Comparison of ENCODE assay signal across 15 cellular contexts in genomic region chr1:53392460-53392859, GRCh38.
DNase-seq lines count a peak whose midpoint lies in the region; ATAC-seq, FAIRE-seq and TF ChIP-seq lines count a peak whose summit lies in the region.
"Had no signal": no experiment of that assay in that cellular context is flagged by ENCODE, and none has a peak within 500 bp of the region (broad histone marks: within the 10 kb centered on the region; RNA-seq: fewer than 3 reads in every experiment).

No MANE protein-coding gene starts in this region.

- no peaks in the 10 kb centered on the region for H3K79me2 ChIP-seq in H1 (ENCODE audit: control insufficient read depth in 1 of 2, insufficient read depth in 2 of 2, low read length in 2 of 2)

- no peak for ATAC-seq in body of pancreas

- H3K79me1 ChIP-seq in H1 (ENCODE audit: low read depth, low read length), result no peaks in the 10 kb centered on the region

- 0 out of 2 replicates have a peak overlapping the region, but pooled peaks have one; percentile 2 for H2BK15ac ChIP-seq in H1 (ENCODE audit: low read length)

- TF ChIP-seq CTCF in GM06990 (IDR thresholded peaks at IDR 0.05; ENCODE audit: insufficient read depth, low read length, poor library complexity, severe bottlenecking) (peak; percentile 11), HFFc6 (IDR thresholded peaks at IDR 0.05) (peak; percentile 31; the same call in 1 of the 2 replicates), H1 (IDR thresholded peaks at IDR 0.05; ENCODE audit: control extremely low read depth in 1 of 3, insufficient read depth in 1 of 3, low read depth in 1 of 3, low read length in 3 of 3) (no peak), RWPE1 (conservative IDR thresholded peaks at IDR 0.05; ENCODE audit: low read depth) (no peak), body of pancreas (IDR thresholded peaks at IDR 0.05) (no peak)

- H3K36me3 Mint-ChIP-seq in HFFc6 (ENCODE audit: low read depth), result no peaks in the 10 kb centered on the region
- H3K36me3 Mint-ChIP-seq in activated CD4-positive, alpha-beta T cell treated with anti-CD3 and anti-CD28 coated beads, Interleukin-2, amount 10 ng/mL, durations not matched to agents 24 days and 14 days (ENCODE audit: low read depth), result no peaks in the 10 kb centered on the region

- H3K4me2 ChIP-seq in H1 (ENCODE audit: insufficient read depth in 1 of 2, low read depth in 2 of 2, low read length in 2 of 2), result no peak overlapping the region

- H3K9me3 ChIP-seq in H1 (ENCODE audit: insufficient read depth in 2 of 2, low read depth in 1 of 2, low read length in 1 of 2) (no peaks in the 10 kb centered on the region), body of pancreas (no peaks in the 10 kb centered on the region)

- DNase-seq in GM06990 (ENCODE audit: extremely low read depth, insufficient read length) (no peak), HFFc6 (no peak), H1 (ENCODE audit: low read depth in 1 of 2, low spot score in 2 of 2) (no peak), posterior vena cava (ENCODE audit: low spot score) (peak; percentile 72), RWPE1 (ENCODE audit: low spot score) (no peak), body of pancreas (no peak)
- DNase-seq in activated CD4-positive, alpha-beta T cell treated with anti-CD3 and anti-CD28 coated beads, Interleukin-2, amount 10 ng/mL, durations not matched to agents 24 days and 14 days, result no peak
- DNase-seq: COR-L47, GF-D8, Karpas-422, MM.1S, NCI-H1105, NCI-H1694, NCI-H226 had no signal

- H2AFZ ChIP-seq in H1 (ENCODE audit: low read length), result no peak overlapping the region

- no peak for TF ChIP-seq RAD21 in H1 (IDR thresholded peaks at IDR 0.05 in 1 of 2, conservative IDR thresholded peaks at IDR 0.05 in 1 of 2; ENCODE audit: low read depth in 2 of 2, low read length in 2 of 2)

- H3K4me1 ChIP-seq in H1 (replicated peaks in 1 of 4; ENCODE audit: control insufficient read depth in 3 of 4, insufficient read depth in 4 of 4, low read length in 3 of 4) (peaks cover 0 to 16% (median 8%) of the 10 kb centered on the region in 4 experiments; a peak in 5 of 7 replicates), body of pancreas (no peaks in the 10 kb centered on the region)

- no peaks in the 10 kb centered on the region; the same call in 1 of the 2 replicates for H3K36me3 ChIP-seq in GM06990 (ENCODE audit: control insufficient read depth, insufficient read depth, low read length)
- H3K36me3 ChIP-seq in H1 (ENCODE audit: control insufficient read depth in 2 of 4, insufficient read depth in 4 of 4, low read length in 3 of 4), result no peaks in the 10 kb centered on the region; a peak in 1 of 8 replicates
- H3K36me3 ChIP-seq in body of pancreas (replicated peaks in 1 of 2; ENCODE audit: insufficient read depth in 1 of 2, low read depth in 2 of 2), result no peaks in the 10 kb centered on the region

- intact Hi-C loops in posterior vena cava (cut with DNase I), result loop anchor here (2.0 kb wide), 2 partner anchors 112 to 114 kb away; no protein-coding TSS in a partner anchor
- intact Hi-C loops in body of pancreas (cut with DNase I), result no loop called here
- intact Hi-C loops in activated CD4-positive, alpha-beta T cell treated with anti-CD3 and anti-CD28 coated beads, Interleukin-2, amount 10 ng/mL, durations not matched to agents 24 days and 14 days (cut with micrococcal nuclease), result loop anchor here (2.0 to 5.0 kb wide), 3 partner anchors 20 to 100 kb away; no protein-coding TSS in a partner anchor

- 90% methylated on average over 13 of the region's 13 CpGs; no CpG with 5 or more reads in 1 of the 2 experiments for WGBS in H1 (ENCODE audit: extremely low coverage in 1 of 2, insufficient coverage in 1 of 2, insufficient read length in 1 of 2, insufficient replicate concordance in 2 of 2, low coverage in 1 of 2, low lambda C conversion rate in 2 of 2, missing lambda C conversion rate in 1 of 2), 2 experiments
- 55% methylated on average over 13 of the region's 13 CpGs for WGBS in body of pancreas, 2 donors

- no peak overlapping the region for H3K14ac ChIP-seq in H1 (ENCODE audit: insufficient read length)

- no peak for FAIRE-seq in H1 (lab: Jason Lieb, UNC)

- no peak overlapping the region for H3K4me3 Mint-ChIP-seq in HFFc6
- no peak overlapping the region for H3K4me3 Mint-ChIP-seq in activated CD4-positive, alpha-beta T cell treated with anti-CD3 and anti-CD28 coated beads, Interleukin-2, amount 10 ng/mL, durations not matched to agents 24 days and 14 days
- H3K4me3 Mint-ChIP-seq: CD14-positive monocyte had no signal

- no peak overlapping the region for H3K4me3 ChIP-seq in GM06990 (replicated peaks; ENCODE audit: low read depth, low read length)
- no peak overlapping the region for H3K4me3 ChIP-seq in H1 (ENCODE audit: extremely low read depth in 1 of 4, insufficient read depth in 2 of 4, low read depth in 3 of 4, low read length in 4 of 4)
- no peak overlapping the region for H3K4me3 ChIP-seq in body of pancreas

- no peak overlapping the region; the same call in 1 of the 2 replicates for H4K8ac ChIP-seq in H1 (ENCODE audit: extremely low read depth, insufficient read depth, low read length)

- no peak overlapping the region for H4K5ac ChIP-seq in H1 (ENCODE audit: insufficient read length, low read depth, low read length)

- H3K27ac Mint-ChIP-seq in HFFc6, result no peak overlapping the region
- no peak overlapping the region for H3K27ac Mint-ChIP-seq in activated CD4-positive, alpha-beta T cell treated with anti-CD3 and anti-CD28 coated beads, Interleukin-2, amount 10 ng/mL, durations not matched to agents 24 days and 14 days

- H3K27ac ChIP-seq in H1 (ENCODE audit: low read depth, low read length) (no peak overlapping the region), RWPE1 (no peak overlapping the region), body of pancreas (no peak overlapping the region)

- 0 out of 2 replicates have a peak overlapping the region, but pooled peaks have one; percentile 21 for H3K18ac ChIP-seq in H1 (ENCODE audit: extremely low read depth, low read length)

- H3K4me1 Mint-ChIP-seq in HFFc6 (ENCODE audit: low read depth), result peaks cover 21% of the 10 kb centered on the region
- H3K4me1 Mint-ChIP-seq in activated CD4-positive, alpha-beta T cell treated with anti-CD3 and anti-CD28 coated beads, Interleukin-2, amount 10 ng/mL, durations not matched to agents 24 days and 14 days, result peaks cover 10% of the 10 kb centered on the region

- H3K4ac ChIP-seq in H1 (replicated peaks; ENCODE audit: insufficient read length, low read depth, low read length), result no peak overlapping the region

- no peak overlapping the region for H2AK5ac ChIP-seq in H1 (ENCODE audit: low read depth, low read length)

- no peak for TF ChIP-seq EP300 in H1 (IDR thresholded peaks at IDR 0.05; ENCODE audit: borderline replicate concordance in 1 of 2, low read depth in 2 of 2, low read length in 2 of 2)

- TF ChIP-seq POLR2A in H1 (IDR thresholded peaks at IDR 0.05; ENCODE audit: control extremely low read depth in 1 of 2, low read depth in 2 of 2, low read length in 2 of 2), result no peak
- TF ChIP-seq POLR2A in body of pancreas (IDR thresholded peaks at IDR 0.05), result no peak

- H2BK20ac ChIP-seq in H1 (ENCODE audit: low read length), result 0 out of 2 replicates have a peak overlapping the region, but pooled peaks have one; percentile 26

- H3K23me2 ChIP-seq in H1 (ENCODE audit: low read depth, low read length), result no peaks in the 10 kb centered on the region

- peak overlapping the region; percentile 16; the same call in 1 of the 2 replicates for H2BK5ac ChIP-seq in H1 (ENCODE audit: low read depth, low read length)

- H2BK12ac ChIP-seq in H1 (ENCODE audit: low read depth, low read length), result 0 out of 2 replicates have a peak overlapping the region, but pooled peaks have one; percentile 40

- H4K20me1 ChIP-seq in H1 (replicated peaks in 1 of 2; ENCODE audit: control insufficient read depth in 1 of 2, insufficient read depth in 2 of 2, low read length in 2 of 2), result no peaks in the 10 kb centered on the region

- no peaks in the 10 kb centered on the region for H3K27me3 ChIP-seq in GM06990 (replicated peaks; ENCODE audit: control insufficient read depth, insufficient read depth, low read length)
- H3K27me3 ChIP-seq in H1 (replicated peaks in 1 of 4; ENCODE audit: control insufficient read depth in 3 of 4, extremely low read depth in 1 of 4, insufficient read depth in 3 of 4, low read length in 3 of 4), result no peaks in the 10 kb centered on the region; a peak in 2 of 7 replicates
- H3K27me3 ChIP-seq in body of pancreas, result no peaks in the 10 kb centered on the region

- no peaks in the 10 kb centered on the region for H3K9me3 Mint-ChIP-seq in HFFc6
- H3K9me3 Mint-ChIP-seq in activated CD4-positive, alpha-beta T cell treated with anti-CD3 and anti-CD28 coated beads, Interleukin-2, amount 10 ng/mL, durations not matched to agents 24 days and 14 days, result no peaks in the 10 kb centered on the region

- no peak overlapping the region for H3K23ac ChIP-seq in H1 (ENCODE audit: insufficient read length)

- H4K91ac ChIP-seq in H1 (replicated peaks; ENCODE audit: insufficient read length, low read length), result no peak overlapping the region

- H3K27me3 Mint-ChIP-seq in HFFc6 (ENCODE audit: insufficient read depth), result peaks cover 12% of the 10 kb centered on the region
- H3K27me3 Mint-ChIP-seq in activated CD4-positive, alpha-beta T cell treated with anti-CD3 and anti-CD28 coated beads, Interleukin-2, amount 10 ng/mL, durations not matched to agents 24 days and 14 days, result peaks cover 21% of the 10 kb centered on the region

- no peak overlapping the region for H3K9ac ChIP-seq in H1 (replicated peaks in 1 of 4; ENCODE audit: extremely low read depth in 1 of 4, low read depth in 3 of 4, low read length in 3 of 4)

- POLR2A ChIA-PET in H1 (lab: Charles Lee; ENCODE audit: partially characterized antibody) (interaction anchor here (0.8 to 1.3 kb wide), 3 partner anchors 66 to 93 kb away, joined by 3 to 5 read pairs (median 4); no protein-coding TSS in a partner anchor), RWPE1 (lab: Yijun Ruan, JAX; ENCODE audit: low non-redundant PET) (no interaction called here)

- CTCF ChIA-PET in H1 (lab: Charles Lee; ENCODE audit: partially characterized antibody), result interaction anchor here (0.7 to 7.9 kb wide), 37 partner anchors 10 to 370 kb away, joined by 3 to 85 read pairs (median 6); partner anchors contain the start of gene LRP8
- CTCF ChIA-PET in RWPE1 (lab: Yijun Ruan, JAX), result interaction anchor here (0.7 to 2.8 kb wide), 10 partner anchors 11 to 133 kb away, joined by 3 to 40 read pairs (median 6); no protein-coding TSS in a partner anchor

- no peak overlapping the region for H2BK120ac ChIP-seq in H1 (replicated peaks; ENCODE audit: low read depth, low read length)

- no peak overlapping the region for H3K56ac ChIP-seq in H1 (replicated peaks; ENCODE audit: insufficient read length, low read depth, low read length)

TF ChIP-seq in H1, 55 proteins besides CTCF, POLR2A, EP300 and RAD21 (continues in another document):
- no peak for TF ChIP-seq YY1 (IDR thresholded peaks at IDR 0.05; ENCODE audit: low read depth, low read length)
- TF ChIP-seq TAF1 (IDR thresholded peaks at IDR 0.05; ENCODE audit: low read depth, low read length), result no peak
- no peak for TF ChIP-seq MAX (IDR thresholded peaks at IDR 0.05)
- no peak for TF ChIP-seq SIN3A (conservative IDR thresholded peaks at IDR 0.05 in 1 of 2, IDR thresholded peaks at IDR 0.05 in 1 of 2; ENCODE audit: low read depth in 1 of 2, low read length in 2 of 2)

Comparison
In these comparisons a context has a peak if more than half of its experiments do, and no peak if none do; other contexts are left out.
1. CTCF ChIP-seq: peak in GM06990 (single experiment) and HFFc6 (single experiment); none in H1 (0 of 3), RWPE1 (single experiment) and body of pancreas (0 of 7).